In the genomic region with DNA sequence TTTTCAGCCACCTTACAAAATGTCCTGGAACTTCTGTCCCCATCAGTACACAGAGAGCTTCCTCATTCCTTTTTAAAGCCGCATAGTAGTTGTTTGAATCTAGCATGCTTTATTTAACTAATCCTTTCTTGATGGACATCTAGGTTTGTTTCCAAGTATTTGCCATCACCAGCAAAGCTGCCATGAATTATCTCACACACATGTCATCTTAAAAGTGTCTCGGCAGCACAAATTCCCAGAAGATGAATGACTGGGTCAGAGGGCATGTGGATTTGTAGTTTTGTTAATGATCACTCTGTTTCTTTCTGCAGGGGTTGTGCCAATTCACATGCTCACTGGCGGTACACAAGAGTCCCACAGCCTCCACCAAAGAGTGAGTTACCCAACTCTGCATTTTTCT, we compare ENCODE assay signal across 1 cellular context.
TF ChIP-seq lines count a peak whose summit lies in the region.

No MANE protein-coding gene starts in this region.

TF ChIP-seq in IMR-90, 13 proteins besides CTCF, POLR2A, EP300 and RAD21 (continued from another document):
- TF ChIP-seq MXI1 (IDR thresholded peaks at IDR 0.05; ENCODE audit: borderline replicate concordance, low read depth, low read length) (no peak), NFE2L2 (IDR thresholded peaks at IDR 0.05; ENCODE audit: low read depth, low read length) (no peak), RFX5 (IDR thresholded peaks at IDR 0.05; ENCODE audit: low read depth, low read length) (no peak), RCOR1 (IDR thresholded peaks at IDR 0.05; ENCODE audit: insufficient replicate concordance, low read length) (no peak), MAZ (IDR thresholded peaks at IDR 0.05; ENCODE audit: borderline replicate concordance, low read depth, low read length) (no peak), CHD1 (IDR thresholded peaks at IDR 0.05; ENCODE audit: low read depth, low read length) (no peak)
- TF ChIP-seq, protein P1, sequence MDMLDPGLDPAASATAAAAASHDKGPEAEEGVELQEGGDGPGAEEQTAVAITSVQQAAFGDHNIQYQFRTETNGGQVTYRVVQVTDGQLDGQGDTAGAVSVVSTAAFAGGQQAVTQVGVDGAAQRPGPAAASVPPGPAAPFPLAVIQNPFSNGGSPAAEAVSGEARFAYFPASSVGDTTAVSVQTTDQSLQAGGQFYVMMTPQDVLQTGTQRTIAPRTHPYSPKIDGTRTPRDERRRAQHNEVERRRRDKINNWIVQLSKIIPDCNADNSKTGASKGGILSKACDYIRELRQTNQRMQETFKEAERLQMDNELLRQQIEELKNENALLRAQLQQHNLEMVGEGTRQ (IDR thresholded peaks at IDR 0.05; ENCODE audit: low read depth, low read length): no peak
